Comparison of ENCODE assay signal across 1 cellular context in genomic region chr5:133890776-133891280, GRCh38.
TF ChIP-seq lines count a peak whose summit lies in the region.

No MANE protein-coding gene starts in this region.

TF ChIP-seq in H1, 55 proteins besides CTCF, POLR2A, EP300 and RAD21 (continued from another document):
- no peak for TF ChIP-seq ATF3 (IDR thresholded peaks at IDR 0.05; ENCODE audit: insufficient read depth, low read depth, low read length)
- no peak for TF ChIP-seq USF2 (IDR thresholded peaks at IDR 0.05; ENCODE audit: low read length)
- TF ChIP-seq SP2 (IDR thresholded peaks at IDR 0.05; ENCODE audit: low read length), result no peak
TF ChIP-seq in H1: peak in this region for 0.
